6 cellular contexts compared by ENCODE assay signal in the genomic region with DNA sequence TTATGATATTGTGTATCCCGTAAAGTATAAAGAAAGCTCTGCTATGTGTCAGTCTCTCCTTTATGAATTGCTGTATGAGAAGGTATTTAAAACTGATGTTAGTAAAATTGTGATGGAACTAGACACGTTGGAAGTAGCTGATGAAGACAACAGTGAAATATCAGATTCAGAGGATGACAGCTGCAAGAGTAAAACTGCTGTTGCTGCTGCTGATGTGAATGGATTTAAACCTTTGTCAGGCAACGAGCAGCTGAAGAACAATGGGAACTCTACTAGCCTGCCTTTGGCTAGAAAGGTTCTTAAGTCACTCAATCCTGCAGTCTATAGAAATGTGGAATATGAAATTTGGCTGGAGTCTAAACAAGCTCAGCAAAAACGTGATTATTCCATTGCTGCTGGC. TPM values are rescaled to one million over a fixed set of nuclear protein-coding genes. Genes with fewer than 3 reads are reported as not detected.
DNase-seq lines count a peak whose midpoint lies in the region; FAIRE-seq and TF ChIP-seq lines count a peak whose summit lies in the region.
"Not testable (repeated sequence)": the region's sequence is repeated elsewhere in the genome, so short reads cannot be mapped to it uniquely, and the experiment has no call there.

No MANE protein-coding gene starts in this region.

- H3K4me3 ChIP-seq in CD8-positive, alpha-beta memory T cell (ENCODE audit: low read length); neural cell (ENCODE audit: low read length): not testable (repeated sequence)

- H3K4me2 ChIP-seq in neural cell (ENCODE audit: low read length), result not testable (repeated sequence)

- H3K4me1 ChIP-seq in CD8-positive, alpha-beta memory T cell (ENCODE audit: insufficient read depth, low read length), result not testable (repeated sequence)

- H3F3A ChIP-seq in neural cell (ENCODE audit: insufficient read depth, low read length, poor library complexity, severe bottlenecking), result not testable (repeated sequence)

- peaks cover 42 to 68% (median 67%) of the 10 kb centered on the region in 3 donors for H3K4me1 Mint-ChIP-seq in CD8-positive, alpha-beta memory T cell
- peaks cover 60% of the 10 kb centered on the region for H3K4me1 Mint-ChIP-seq in activated T-cell treated with anti-CD3 and anti-CD28 coated beads, Interleukin-2, amount 50 U/mL, for 24 hours (ENCODE audit: low read depth)

- H4K20me1 ChIP-seq in neural cell (ENCODE audit: insufficient read depth), result not testable (repeated sequence)

- H3K9me3 ChIP-seq in CD8-positive, alpha-beta memory T cell (ENCODE audit: low read length); neural cell (ENCODE audit: low read length): not testable (repeated sequence)

- not testable (repeated sequence) for H3K27ac Mint-ChIP-seq in CD8-positive, alpha-beta memory T cell
- H3K27ac Mint-ChIP-seq in activated T-cell treated with anti-CD3 and anti-CD28 coated beads, Interleukin-2, amount 50 U/mL, for 24 hours, result peak overlapping the region; percentile 74

- FAIRE-seq in colon (lab: Jason Lieb, UNC), result peak; percentile 18

- not testable (repeated sequence) for H3K27me3 ChIP-seq in CD8-positive, alpha-beta memory T cell (ENCODE audit: insufficient read depth, low read length, poor library complexity, severe bottlenecking); neural cell (ENCODE audit: insufficient read depth, low read depth, low read length)

- CTCF ChIA-PET in CD8-positive, alpha-beta memory T cell (lab: Charles Lee), result not testable (repeated sequence)

- peak overlapping the region in 4 of 7 donors; percentile 6 to 60 (median 32) for H3K4me3 Mint-ChIP-seq in CD8-positive, alpha-beta memory T cell
- peak overlapping the region; percentile 4 for H3K4me3 Mint-ChIP-seq in activated T-cell treated with anti-CD3 and anti-CD28 coated beads, Interleukin-2, amount 50 U/mL, for 24 hours

- TF ChIP-seq CTCF in neural cell (IDR thresholded peaks at IDR 0.05; ENCODE audit: poor library complexity, severe bottlenecking), result not testable (repeated sequence)

- H3K27ac ChIP-seq in CD8-positive, alpha-beta memory T cell (ENCODE audit: low read depth, low read length), result not testable (repeated sequence)
- H3K27ac ChIP-seq in neural cell (ENCODE audit: low read length), result peak overlapping the region; percentile 24

- DNase-seq in CD8-positive, alpha-beta memory T cell; activated T-cell treated with anti-CD3 and anti-CD28 coated beads, Interleukin-2, amount 50 U/mL, for 24 hours: not testable (repeated sequence)
- DNase-seq in LHCN-M2 (ENCODE audit: low read depth) (peak; percentile 19), myocyte (ENCODE audit: low read depth) (peak; percentile 60)

- not testable (repeated sequence) for H3K9ac ChIP-seq in neural cell (ENCODE audit: low read length)

- not testable (repeated sequence) for H3K27me3 Mint-ChIP-seq in CD8-positive, alpha-beta memory T cell; activated T-cell treated with anti-CD3 and anti-CD28 coated beads, Interleukin-2, amount 50 U/mL, for 24 hours

- TF ChIP-seq RAD21 in neural cell (conservative IDR thresholded peaks at IDR 0.05), result not testable (repeated sequence)

- H3K36me3 ChIP-seq in CD8-positive, alpha-beta memory T cell (ENCODE audit: insufficient read depth, low read length); neural cell (ENCODE audit: insufficient read depth, low read length): not testable (repeated sequence)

- not testable (repeated sequence) for H3K9me2 ChIP-seq in neural cell (ENCODE audit: insufficient read depth, low read length)

- POLR2A ChIA-PET in CD8-positive, alpha-beta memory T cell (lab: Charles Lee), result not testable (repeated sequence)

- peaks cover 21 to 45% (median 26%) of the 10 kb centered on the region in 3 donors for H3K36me3 Mint-ChIP-seq in CD8-positive, alpha-beta memory T cell
- H3K36me3 Mint-ChIP-seq in activated T-cell treated with anti-CD3 and anti-CD28 coated beads, Interleukin-2, amount 50 U/mL, for 24 hours (ENCODE audit: low read depth), result peaks cover 40% of the 10 kb centered on the region

- TF ChIP-seq EP300 in neural cell (conservative IDR thresholded peaks at IDR 0.05; ENCODE audit: poor library complexity, severe bottlenecking), result peak; percentile 51

- not testable (repeated sequence) for H3K79me2 ChIP-seq in neural cell (replicated peaks; ENCODE audit: insufficient read depth, low read length)

- not testable (repeated sequence) for H2AFZ ChIP-seq in neural cell (ENCODE audit: low read depth, low read length)

- not testable (repeated sequence) for H3K9me3 Mint-ChIP-seq in CD8-positive, alpha-beta memory T cell; activated T-cell treated with anti-CD3 and anti-CD28 coated beads, Interleukin-2, amount 50 U/mL, for 24 hours

TF ChIP-seq in neural cell, 6 proteins besides CTCF, POLR2A, EP300 and RAD21:
- peak; percentile 14 for TF ChIP-seq POLR2AphosphoS5 (IDR thresholded peaks at IDR 0.05)

RNA-seq across cellular contexts. Expression of gene PARP11, which starts 33.5 kb away (rescaled TPM):
- total RNA-seq in CD8-positive, alpha-beta memory T cell, result 10 to 100 TPM; 12.4 to 14.8 TPM
- polyA plus RNA-seq in CD8-positive, alpha-beta memory T cell, result 9.3 TPM
- total RNA-seq in LHCN-M2 (2014; rRNA removed) (2.6 and 3.8 TPM in 2 replicates), myocyte (5.5 and 6.2 TPM in 2 replicates)
- polyA plus RNA-seq in LHCN-M2 (2012), result 3.7 TPM
- 4.9 TPM for polyA plus RNA-seq in myocyte (2012)
- 16.8 and 20.3 TPM in 2 replicates for polyA plus RNA-seq in neural cell
- 32.6 and 49.0 TPM in 2 replicates for polyA minus RNA-seq in neural cell
